ENCODE assay signal across 8 cellular contexts in genomic region chr22:18967391-18968010, GRCh38. TPM values are rescaled to one million over a fixed set of nuclear protein-coding genes. Genes with fewer than 3 reads are reported as not detected.
DNase-seq lines count a peak whose midpoint lies in the region; ATAC-seq, FAIRE-seq and TF ChIP-seq lines count a peak whose summit lies in the region.
"Not testable (repeated sequence)": the region's sequence is repeated elsewhere in the genome, so short reads cannot be mapped to it uniquely, and the experiment has no call there.

No MANE protein-coding gene starts in this region.

- H3K27me3 Mint-ChIP-seq in glutamatergic neuron (ENCODE audit: unreplicated experiment) = peaks cover 14% of the 10 kb centered on the region
- H3K27me3 Mint-ChIP-seq in progenitor cell of endocrine pancreas = not testable (repeated sequence)

- H3K36me3 Mint-ChIP-seq in glutamatergic neuron (ENCODE audit: unreplicated experiment); progenitor cell of endocrine pancreas (ENCODE audit: insufficient read depth): not testable (repeated sequence)

- peak overlapping the region; percentile 89 for H3K27ac Mint-ChIP-seq in glutamatergic neuron (ENCODE audit: unreplicated experiment)
- not testable (repeated sequence) for H3K27ac Mint-ChIP-seq in progenitor cell of endocrine pancreas

- peak; percentile 53 for FAIRE-seq in H54 (lab: Jason Lieb, UNC)

- H3K9ac ChIP-seq in adipocyte (ENCODE audit: low read length) = not testable (repeated sequence)

- DNase-seq in BE2C (peak; percentile 77), NCI-H2227 (lab: John Stamatoyannopoulos, UW; ENCODE audit: unreplicated experiment) (peak; percentile 26), RPMI7951 (ENCODE audit: low read depth) (peak; percentile 57), adipocyte (ENCODE audit: low read depth) (peak; percentile 11), glutamatergic neuron (peak; percentile 88), right lobe of liver (peak; percentile 66 to 69 (median 66)), progenitor cell of endocrine pancreas (ENCODE audit: low spot score, unreplicated experiment) (peak; percentile 38)
- not testable (repeated sequence) for DNase-seq in H54 (ENCODE audit: insufficient read length, low spot score)

- peak; percentile 73 to 89 (median 78) for ATAC-seq in right lobe of liver

- TF ChIP-seq CTCF in BE2C (IDR thresholded peaks at IDR 0.05; ENCODE audit: low read depth, low read length) = peak; percentile 14; the same call in 1 of the 2 replicates
- peak; percentile 65 for TF ChIP-seq CTCF in glutamatergic neuron (IDR thresholded peaks at IDR 0.05; ENCODE audit: partially characterized antibody, unreplicated experiment)
- TF ChIP-seq CTCF in right lobe of liver (IDR thresholded peaks at IDR 0.05) = peak in 2 of 4 donors; percentile 6 to 37
- TF ChIP-seq CTCF in progenitor cell of endocrine pancreas (IDR thresholded peaks at IDR 0.05; ENCODE audit: unreplicated experiment) = peak; percentile 19

- intact Hi-C loops in right lobe of liver (cut with DNase I) = not testable (repeated sequence)

- not testable (repeated sequence) for H3K4me3 Mint-ChIP-seq in glutamatergic neuron (ENCODE audit: unreplicated experiment); progenitor cell of endocrine pancreas (ENCODE audit: low read depth)

- H3K9me3 ChIP-seq in BE2C; adipocyte (ENCODE audit: control insufficient read depth, low read length); right lobe of liver: not testable (repeated sequence)

- not testable (repeated sequence) for H3K4me3 ChIP-seq in BE2C (ENCODE audit: low read depth, low read length); adipocyte (ENCODE audit: low read length); right lobe of liver

- WGBS in right lobe of liver (ENCODE audit: insufficient coverage, low coverage, low lambda C conversion rate, missing lambda C conversion rate) = 73% methylated on average over 2 of the region's 14 CpGs

- not testable (repeated sequence) for H3K27me3 ChIP-seq in BE2C; adipocyte (replicated peaks; ENCODE audit: control insufficient read depth, insufficient read depth, low read length); right lobe of liver

- TF ChIP-seq POLR2A in H54 (IDR thresholded peaks at IDR 0.05; ENCODE audit: low read depth, low read length); right lobe of liver (IDR thresholded peaks at IDR 0.05): not testable (repeated sequence)

- H3K27ac ChIP-seq in right lobe of liver = not testable (repeated sequence)

- H3K36me3 ChIP-seq in BE2C; adipocyte (ENCODE audit: control insufficient read depth, insufficient read depth, low read length, severe bottlenecking); right lobe of liver: not testable (repeated sequence)

- not testable (repeated sequence) for H3K9me3 Mint-ChIP-seq in glutamatergic neuron (ENCODE audit: unreplicated experiment); progenitor cell of endocrine pancreas (ENCODE audit: low read depth)

- peaks cover 13% of the 10 kb centered on the region for H3K4me1 Mint-ChIP-seq in glutamatergic neuron (ENCODE audit: low read depth, unreplicated experiment)
- H3K4me1 Mint-ChIP-seq in progenitor cell of endocrine pancreas (ENCODE audit: low read depth) = not testable (repeated sequence)

- not testable (repeated sequence) for H3K4me1 ChIP-seq in BE2C; adipocyte (ENCODE audit: control insufficient read depth, insufficient read depth, low read length); right lobe of liver

RNA-seq across cellular contexts. Expression of gene PRODH, which starts 31.4 kb away (rescaled TPM):
- 1.4 TPM for polyA plus RNA-seq in BE2C (2012; ENCODE audit: insufficient read depth, insufficient read length, low read depth)
- not detected in 2 replicates for total RNA-seq in RPMI7951 (2014; rRNA removed; shearing (Covaris generic))
- total RNA-seq in glutamatergic neuron (ENCODE audit: unreplicated experiment) = 4.0 TPM
- 10 to 100 TPM in 1 of 6 experiments, 1 to 10 TPM in 4, under 1 TPM in 1; 0.86 to 31.0 (median 3.8) TPM for total RNA-seq in right lobe of liver
- 6.4 and 9.2 TPM in 2 replicates for total RNA-seq in progenitor cell of endocrine pancreas
